8 cellular contexts compared by ENCODE assay signal in genomic region chr6:73309534-73309783, GRCh38. TPM values are rescaled to one million over a fixed set of nuclear protein-coding genes. Genes with fewer than 3 reads are reported as not detected.
DNase-seq lines count a peak whose midpoint lies in the region; ATAC-seq, FAIRE-seq and TF ChIP-seq lines count a peak whose summit lies in the region.

No MANE protein-coding gene starts in this region.

- no peaks in the 10 kb centered on the region for H3K27me3 ChIP-seq in Karpas-422 (ENCODE audit: low read length)
- H3K27me3 ChIP-seq in duodenal mucosa (ENCODE audit: control insufficient read depth in 1 of 2, insufficient read depth in 2 of 2, low read length in 2 of 2): peaks cover under 1 to 9% of the 10 kb centered on the region in 2 donors

- H3K9me3 ChIP-seq in Karpas-422 (ENCODE audit: low read length) (no peaks in the 10 kb centered on the region), duodenal mucosa (ENCODE audit: control insufficient read depth in 1 of 2, low read length in 2 of 2) (no peaks in the 10 kb centered on the region)

- H3K4me2 ChIP-seq in Karpas-422 (ENCODE audit: low read depth, low read length, poor library complexity, severe bottlenecking): peak overlapping the region; percentile 86

- H3K4me1 ChIP-seq in Karpas-422 (ENCODE audit: low read length): peaks cover 34% of the 10 kb centered on the region
- H3K4me1 ChIP-seq in duodenal mucosa (ENCODE audit: control insufficient read depth in 1 of 2, insufficient read depth in 2 of 2, low read length in 2 of 2): peaks cover 0 to 9% of the 10 kb centered on the region in 2 donors

- H3K27ac ChIP-seq in Karpas-422 (ENCODE audit: low read length): peak overlapping the region; percentile 53
- no peak overlapping the region for H3K27ac ChIP-seq in duodenal mucosa (ENCODE audit: low read depth, low read length)

- H3K36me3 Mint-ChIP-seq in nephron (ENCODE audit: low read depth): peaks cover 33% of the 10 kb centered on the region

- H3K36me3 ChIP-seq in Karpas-422 (ENCODE audit: insufficient read depth, low read length): 0 out of 2 replicates have a peak, but pooled peaks cover 3% of the 10 kb centered on the region
- H3K36me3 ChIP-seq in duodenal mucosa (ENCODE audit: control insufficient read depth in 1 of 2, insufficient read depth in 2 of 2, low read length in 2 of 2): no peaks in the 10 kb centered on the region

- peaks cover 28% of the 10 kb centered on the region for H3K4me1 Mint-ChIP-seq in nephron

- DNase-seq in Karpas-422: no peak
- DNase-seq in GM19239 (ENCODE audit: insufficient read length, low spot score): no peak
- no peak for DNase-seq in GM03348 (ENCODE audit: low spot score)
- no peak for DNase-seq in activated CD8-positive, alpha-beta memory T cell treated with anti-CD3 and anti-CD28 coated beads for 24 hours

- H2AFZ ChIP-seq in Karpas-422 (ENCODE audit: low read length): peak overlapping the region; percentile 83

- TF ChIP-seq CTCF in nephron (IDR thresholded peaks at IDR 0.05; ENCODE audit: unreplicated experiment in 3 of 3): no peak

- H3K4me3 ChIP-seq in Karpas-422 (ENCODE audit: low read length) (peak overlapping the region; percentile 77), duodenal mucosa (ENCODE audit: low read depth in 1 of 2, low read length in 2 of 2) (peak overlapping the region; percentile 91 to 96)

- H3K9me3 Mint-ChIP-seq in nephron: peaks cover 32% of the 10 kb centered on the region

- H3K27ac Mint-ChIP-seq in nephron: peak overlapping the region; percentile 95 to 98 (median 97)

- no peaks in the 10 kb centered on the region for H3K27me3 Mint-ChIP-seq in nephron (ENCODE audit: low read depth)

- H4K20me1 ChIP-seq in Karpas-422 (ENCODE audit: insufficient read depth, low read depth, low read length): no peaks in the 10 kb centered on the region

- no peak for FAIRE-seq in GM19239 (lab: Jason Lieb, UNC)

- H3K4me3 Mint-ChIP-seq in nephron: peak overlapping the region; percentile 98 to 99 (median 98)

- H3K79me2 ChIP-seq in Karpas-422 (ENCODE audit: low read length): peaks cover 51% of the 10 kb centered on the region

- H3K9ac ChIP-seq in Karpas-422 (ENCODE audit: low read length) (peak overlapping the region; percentile 93), duodenal mucosa (ENCODE audit: low read depth in 1 of 2, low read length in 2 of 2) (peak overlapping the region; percentile 44 to 74)

- H3K9me2 ChIP-seq in Karpas-422 (replicated peaks; ENCODE audit: insufficient read depth, low read length): no peaks in the 10 kb centered on the region

- ATAC-seq in GM19043 (IDR thresholded peaks at IDR 0.05; ENCODE audit: low read depth, unreplicated experiment) (peak; percentile 35), HG02610 (IDR thresholded peaks at IDR 0.05; ENCODE audit: unreplicated experiment) (no peak)

RNA-seq across cellular contexts. Expression of gene DPPA5, which starts 44.6 kb away (rescaled TPM):
- total RNA-seq in Karpas-422 (2014; rRNA removed; shearing (Covaris generic); ENCODE audit: low replicate concordance): not detected in 2 replicates

RNA-seq across cellular contexts. Expression of gene KHDC1, which starts 46.5 kb away (rescaled TPM):
- 8.2 and 12.2 TPM in 2 replicates for total RNA-seq in Karpas-422 (2014; rRNA removed; shearing (Covaris generic); ENCODE audit: low replicate concordance)

RNA-seq across cellular contexts. Expression of gene KHDC3L, which starts 53.0 kb away (rescaled TPM):
- not detected in 2 replicates for total RNA-seq in Karpas-422 (2014; rRNA removed; shearing (Covaris generic); ENCODE audit: low replicate concordance)
